Comparison of ENCODE assay signal across 18 cellular contexts in the genomic region with DNA sequence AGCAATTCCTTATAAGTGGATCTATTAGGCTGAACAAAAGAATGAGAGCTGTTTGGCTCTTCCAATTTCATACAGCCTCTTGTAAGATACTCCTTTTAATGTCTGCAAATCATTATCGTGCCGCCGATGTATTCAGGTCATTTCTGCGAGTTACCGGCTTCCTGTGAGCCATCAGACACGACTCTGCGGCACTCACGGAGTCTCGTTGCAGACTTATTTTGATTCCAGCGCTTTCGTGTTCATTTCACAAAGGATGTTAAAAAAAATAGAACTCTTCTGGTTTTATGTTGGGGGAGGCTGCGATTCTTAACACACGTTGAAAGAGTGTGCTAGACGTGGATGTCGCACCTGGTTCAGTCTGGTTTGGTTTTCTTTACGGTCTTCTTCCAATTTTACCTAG.
DNase-seq lines count a peak whose midpoint lies in the region; ATAC-seq and TF ChIP-seq lines count a peak whose summit lies in the region.
"Had no signal": no experiment of that assay in that cellular context is flagged by ENCODE, and none has a peak within 500 bp of the region (broad histone marks: within the 10 kb centered on the region; RNA-seq: fewer than 3 reads in every experiment).

No MANE protein-coding gene starts in this region.

- no peak overlapping the region for H3K27ac Mint-ChIP-seq in naive thymus-derived CD8-positive, alpha-beta T cell
- H3K27ac Mint-ChIP-seq: CD8-positive, alpha-beta T cell had no signal

- CTCF ChIA-PET in mammary epithelial cell (lab: Charles Lee; ENCODE audit: low non-redundant PET): no interaction called here

- POLR2A ChIA-PET in naive thymus-derived CD8-positive, alpha-beta T cell (lab: Charles Lee): no interaction called here

- DNase-seq in NCI-H1417 (lab: John Stamatoyannopoulos, UW) (peak in 2 of 3 experiments; percentile 15 to 48), NCI-H1417 treated with DMSO at 0.1 percent for 48 hours (lab: John Stamatoyannopoulos, UW) (no peak), DMS79 (lab: John Stamatoyannopoulos, UW) (peak; percentile 80), NCI-H1436 treated with DMSO at 0.1 percent for 48 hours (lab: John Stamatoyannopoulos, UW) (peak; percentile 46), NCI-H2227 treated with DMSO at 0.1 percent for 48 hours (lab: John Stamatoyannopoulos, UW) (peak; percentile 41), mammary epithelial cell (no peak), NCI-H2171 (lab: John Stamatoyannopoulos, UW) (no peak)
- DNase-seq in naive thymus-derived CD8-positive, alpha-beta T cell: no peak
- DNase-seq: 8988T; CD8-positive, alpha-beta T cell; Karpas-422; NCI-H1694; NCI-H2171 treated with DMSO at 0.1 percent for 48 hours; NCI-H446 treated with DMSO at 0.1 percent for 48 hours; NCI-H774; Peyer's patch had no signal

- TF ChIP-seq CTCF in mammary epithelial cell (conservative IDR thresholded peaks at IDR 0.05 in 1 of 2, IDR thresholded peaks at IDR 0.05 in 1 of 2; ENCODE audit: extremely low read depth in 1 of 2, insufficient read depth in 1 of 2, low read depth in 1 of 2, low read length in 2 of 2): no peak

- no peak overlapping the region for H2AFZ ChIP-seq in mammary epithelial cell (ENCODE audit: low read depth, low read length)

- H3K9ac ChIP-seq in mammary epithelial cell (ENCODE audit: insufficient read depth, low read length): no peak overlapping the region
- H3K9ac ChIP-seq: BLaER1 treated with 17β-estradiol and CSF1 and Interleukin-3, amounts not matched to agents 10 nM and 100 nM had no signal

- dilution Hi-C loops in mammary epithelial cell (cut with HindIII; ENCODE audit: low sequenced_read_pairs): no loop called here

- H3K79me2 ChIP-seq in mammary epithelial cell (ENCODE audit: insufficient read depth, low read length): no peaks in the 10 kb centered on the region

- peaks cover 0 to 1% (median 0%) of the 10 kb centered on the region in 4 donors for H3K4me1 Mint-ChIP-seq in naive thymus-derived CD8-positive, alpha-beta T cell

- H3K4me3 ChIP-seq in mammary epithelial cell (replicated peaks in 1 of 3; ENCODE audit: insufficient read depth in 1 of 3, low read depth in 2 of 3, low read length in 3 of 3): no peak overlapping the region
- H3K4me3 ChIP-seq: BLaER1 treated with 17β-estradiol and CSF1 and Interleukin-3, amounts not matched to agents 10 nM and 100 nM; Peyer's patch had no signal

- no peaks in the 10 kb centered on the region for H3K36me3 ChIP-seq in mammary epithelial cell (ENCODE audit: insufficient read depth, low read length)
- H3K36me3 ChIP-seq: Peyer's patch had no signal

- H3K9me3 Mint-ChIP-seq in naive thymus-derived CD8-positive, alpha-beta T cell: peaks cover 0 to 8% (median 5%) of the 10 kb centered on the region in 9 donors

- peaks cover 0 to 13% (median 0%) of the 10 kb centered on the region in 3 donors for H3K36me3 Mint-ChIP-seq in naive thymus-derived CD8-positive, alpha-beta T cell
- H3K36me3 Mint-ChIP-seq: CD8-positive, alpha-beta T cell had no signal

- H3K27ac ChIP-seq in mammary epithelial cell (ENCODE audit: insufficient read depth, low read depth, low read length): no peak overlapping the region
- H3K27ac ChIP-seq: BLaER1 treated with 17β-estradiol and CSF1 and Interleukin-3, amounts not matched to agents 10 nM and 100 nM; Peyer's patch had no signal

- no TSS peak for BruUV-seq in mammary epithelial cell (replicated peaks; lab: Mats Ljungman, UMichigan)

- H3K4me3 Mint-ChIP-seq in naive thymus-derived CD8-positive, alpha-beta T cell: peak overlapping the region in 2 of 10 donors; percentile 6 to 20
- H3K4me3 Mint-ChIP-seq: CD8-positive, alpha-beta T cell had no signal

- H3K4me1 ChIP-seq in mammary epithelial cell (ENCODE audit: insufficient read depth, low read length): no peaks in the 10 kb centered on the region
- H3K4me1 ChIP-seq: Peyer's patch had no signal

- in situ Hi-C loops in mammary epithelial cell (cut with MboI; ENCODE audit: low sequenced_read_pairs in 2 of 2): no loop called here

- intact Hi-C loops in mammary epithelial cell (cut with micrococcal nuclease): no loop called here

- WGBS in mammary epithelial cell (ENCODE audit: low coverage, missing lambda C conversion rate): 90% methylated on average over 16 of the region's 16 CpGs

- H3K4me2 ChIP-seq in mammary epithelial cell (ENCODE audit: insufficient read depth, low read depth, low read length): no peak overlapping the region
- H3K4me2 ChIP-seq: BLaER1 treated with 17β-estradiol and CSF1 and Interleukin-3, amounts not matched to agents 10 nM and 100 nM had no signal

- ATAC-seq in naive thymus-derived CD8-positive, alpha-beta T cell: no peak
- ATAC-seq: CD8-positive, alpha-beta T cell; SK-N-SH treated with all-trans-retinoic acid at 6 μM for 48 hours had no signal

- H3K9me3 ChIP-seq in mammary epithelial cell (replicated peaks; ENCODE audit: insufficient read depth, low read length): peaks cover 22% of the 10 kb centered on the region
- H3K9me3 ChIP-seq: Peyer's patch had no signal

- H4K20me1 ChIP-seq in mammary epithelial cell (ENCODE audit: insufficient read depth, low read length): no peaks in the 10 kb centered on the region
- H4K20me1 ChIP-seq: BLaER1 treated with 17β-estradiol and CSF1 and Interleukin-3, amounts not matched to agents 10 nM and 100 nM had no signal

- H3K27me3 Mint-ChIP-seq in naive thymus-derived CD8-positive, alpha-beta T cell: peaks cover 14 to 37% (median 22%) of the 10 kb centered on the region in 5 donors

- H3K27me3 ChIP-seq in mammary epithelial cell (ENCODE audit: insufficient read depth, low read length): no peaks in the 10 kb centered on the region
- H3K27me3 ChIP-seq: BLaER1 treated with 17β-estradiol and CSF1 and Interleukin-3, amounts not matched to agents 10 nM and 100 nM; Peyer's patch had no signal

Comparison
In these comparisons a context has a peak if more than half of its experiments do, and no peak if none do; other contexts are left out.
1. DNase-seq: peak in NCI-H1417 (2 of 3), DMS79 (single experiment), NCI-H1436 treated with DMSO at 0.1 percent for 48 hours (single experiment) and NCI-H2227 treated with DMSO at 0.1 percent for 48 hours (single experiment); none in NCI-H1417 treated with DMSO at 0.1 percent for 48 hours (single experiment), mammary epithelial cell (single experiment), NCI-H2171 (single experiment) and naive thymus-derived CD8-positive, alpha-beta T cell (0 of 10).